ENCODE assay signal across 8 cellular contexts in genomic region chr4:128385683-128386304, GRCh38.
DNase-seq lines count a peak whose midpoint lies in the region; ATAC-seq and TF ChIP-seq lines count a peak whose summit lies in the region.

No MANE protein-coding gene starts in this region.

- H2AFZ ChIP-seq in OCI-LY3 (ENCODE audit: low read depth, low read length), result no peak overlapping the region

- H3K4me1 Mint-ChIP-seq in stimulated activated effector memory CD8-positive, alpha-beta T cell treated with anti-CD3 and anti-CD28 coated beads, Interleukin-12 subunit alpha, Interleukin-12 subunit beta, amount 100 ng/mL, for 72 hours, result peaks cover under 1% of the 10 kb centered on the region

- no peak for ATAC-seq in activated naive CD4-positive, alpha-beta T cell treated with anti-CD3 and anti-CD28 coated beads, Interleukin-2, amount 50 U/mL, for 72 hours
- ATAC-seq in stimulated activated effector memory CD8-positive, alpha-beta T cell treated with anti-CD3 and anti-CD28 coated beads, Interleukin-12 subunit alpha, Interleukin-12 subunit beta, amount 100 ng/mL, for 72 hours, result no peak
- ATAC-seq in HG02852 (IDR thresholded peaks at IDR 0.05; ENCODE audit: unreplicated experiment), result no peak

- H3K9ac ChIP-seq in OCI-LY3 (ENCODE audit: low read length), result no peak overlapping the region

- no peak overlapping the region for H3K27ac Mint-ChIP-seq in activated naive CD4-positive, alpha-beta T cell treated with anti-CD3 and anti-CD28 coated beads, Interleukin-2, amount 50 U/mL, for 72 hours
- H3K27ac Mint-ChIP-seq in stimulated activated effector memory CD8-positive, alpha-beta T cell treated with anti-CD3 and anti-CD28 coated beads, Interleukin-12 subunit alpha, Interleukin-12 subunit beta, amount 100 ng/mL, for 72 hours, result no peak overlapping the region

- H3K36me3 ChIP-seq in HEK293 (ENCODE audit: control insufficient read depth in 2 of 2, insufficient read depth in 1 of 2, low read length in 2 of 2), result no peaks in the 10 kb centered on the region
- H3K36me3 ChIP-seq in OCI-LY3 (replicated peaks; ENCODE audit: low read depth, low read length), result no peaks in the 10 kb centered on the region
- H3K36me3 ChIP-seq in stomach, result no peaks in the 10 kb centered on the region

- TF ChIP-seq POLR2A in stomach (IDR thresholded peaks at IDR 0.05), result no peak

- no peaks in the 10 kb centered on the region for H3K36me3 Mint-ChIP-seq in activated naive CD4-positive, alpha-beta T cell treated with anti-CD3 and anti-CD28 coated beads, Interleukin-2, amount 50 U/mL, for 72 hours
- H3K36me3 Mint-ChIP-seq in stimulated activated effector memory CD8-positive, alpha-beta T cell treated with anti-CD3 and anti-CD28 coated beads, Interleukin-12 subunit alpha, Interleukin-12 subunit beta, amount 100 ng/mL, for 72 hours, result no peaks in the 10 kb centered on the region

- no peak for TF ChIP-seq CTCF in HEK293 (tag by site-specific recombination; IDR thresholded peaks at IDR 0.05)
- peak; percentile 37 for TF ChIP-seq CTCF in OCI-LY3 (IDR thresholded peaks at IDR 0.05; ENCODE audit: low read depth, low read length)
- TF ChIP-seq CTCF in foreskin fibroblast (IDR thresholded peaks at IDR 0.05; ENCODE audit: low read depth, low read length), result peak; percentile 10
- no peak for TF ChIP-seq CTCF in stomach (IDR thresholded peaks at IDR 0.05)

- POLR2A ChIA-PET in HEK293 (lab: Yijun Ruan, JAX), result no interaction called here

- peak overlapping the region; percentile 39; the same call in 1 of the 2 replicates for H3K27ac ChIP-seq in HEK293 (ENCODE audit: extremely low read depth, low read depth, low read length)
- no peak overlapping the region for H3K27ac ChIP-seq in OCI-LY3 (ENCODE audit: low read length)
- peak overlapping the region; percentile 59 to 86 (median 82) for H3K27ac ChIP-seq in stomach

- H3K79me2 ChIP-seq in OCI-LY3 (ENCODE audit: low read length), result no peaks in the 10 kb centered on the region

- 50 to 65% (median 59%) methylated on average over 3 of the region's 3 CpGs for WGBS in stomach, 5 donors

- intact Hi-C loops in stomach (cut with DNase I; ENCODE audit: low total_unique reads), result no loop called here

- H3K4me1 ChIP-seq in HEK293 (ENCODE audit: control insufficient read depth, insufficient read depth, low read length) (peaks cover 9% of the 10 kb centered on the region), OCI-LY3 (ENCODE audit: low read length) (no peaks in the 10 kb centered on the region), stomach (peaks cover 19 to 48% (median 30%) of the 10 kb centered on the region in 4 donors)

- H3K9me3 Mint-ChIP-seq in activated naive CD4-positive, alpha-beta T cell treated with anti-CD3 and anti-CD28 coated beads, Interleukin-2, amount 50 U/mL, for 72 hours, result no peaks in the 10 kb centered on the region
- no peaks in the 10 kb centered on the region for H3K9me3 Mint-ChIP-seq in stimulated activated effector memory CD8-positive, alpha-beta T cell treated with anti-CD3 and anti-CD28 coated beads, Interleukin-12 subunit alpha, Interleukin-12 subunit beta, amount 100 ng/mL, for 72 hours

- TF ChIP-seq EP300 in stomach (IDR thresholded peaks at IDR 0.05), result no peak

- H3K4me3 Mint-ChIP-seq in stimulated activated effector memory CD8-positive, alpha-beta T cell treated with anti-CD3 and anti-CD28 coated beads, Interleukin-12 subunit alpha, Interleukin-12 subunit beta, amount 100 ng/mL, for 72 hours, result no peak overlapping the region

- CTCF ChIA-PET in HEK293 (lab: Yijun Ruan, JAX), result interaction anchor here (0.5 to 1.3 kb wide), 3 partner anchors 8 to 888 kb away, joined by 3 to 7 read pairs (median 4); no protein-coding TSS in a partner anchor

- H3K4me3 ChIP-seq in HEK293 (ENCODE audit: low read depth, low read length) (no peak overlapping the region), OCI-LY3 (ENCODE audit: low read length) (no peak overlapping the region), foreskin fibroblast (ENCODE audit: low read depth in 1 of 2, low read length in 2 of 2) (peak overlapping the region in 1 of 2 donors; percentile 6), stomach (no peak overlapping the region)

- no peak overlapping the region for H3K4me2 ChIP-seq in OCI-LY3 (ENCODE audit: low read length)

- H3K27me3 ChIP-seq in OCI-LY3 (ENCODE audit: low read depth, low read length) (no peaks in the 10 kb centered on the region), stomach (no peaks in the 10 kb centered on the region)

- DNase-seq in foreskin fibroblast (peak in 1 of 2 donors; percentile 42), stomach (no peak)
- DNase-seq in activated naive CD4-positive, alpha-beta T cell treated with anti-CD3 and anti-CD28 coated beads, Interleukin-2, amount 50 U/mL, for 72 hours (ENCODE audit: low spot score in 2 of 2), result no peak
- DNase-seq in stimulated activated effector memory CD8-positive, alpha-beta T cell treated with anti-CD3 and anti-CD28 coated beads, Interleukin-12 subunit alpha, Interleukin-12 subunit beta, amount 100 ng/mL, for 72 hours (ENCODE audit: low spot score in 2 of 2), result no peak
- DNase-seq in stimulated activated CD4-positive, alpha-beta T cell treated with anti-CD3 and anti-CD28 coated beads, Interleukin-2, amount 100 ng/mL, for 24 hours, result no peak

- H4K20me1 ChIP-seq in OCI-LY3 (ENCODE audit: insufficient read depth, low read length), result no peaks in the 10 kb centered on the region

- H3K9me3 ChIP-seq in HEK293 (ENCODE audit: control insufficient read depth, insufficient read depth, low read depth, low read length) (no peaks in the 10 kb centered on the region), OCI-LY3 (ENCODE audit: insufficient read depth, low read length) (no peaks in the 10 kb centered on the region), stomach (no peaks in the 10 kb centered on the region)

TF ChIP-seq in HEK293, 187 proteins besides CTCF, POLR2A, EP300 and RAD21 (continues in another document):
- TF ChIP-seq TCF7L2 (IDR thresholded peaks at IDR 0.05; ENCODE audit: borderline replicate concordance, low read depth, low read length) (peak; percentile 56; the same call in 1 of the 2 replicates), ZNF350 (tag by site-specific recombination; IDR thresholded peaks at IDR 0.05) (no peak), IKZF3 (tag by site-specific recombination; IDR thresholded peaks at IDR 0.05) (peak; percentile 37; the same call in 1 of the 2 replicates), TRIM28 (IDR thresholded peaks at IDR 0.05; ENCODE audit: borderline replicate concordance, low read length) (peak; percentile 81), OSR2 (tag by site-specific recombination; IDR thresholded peaks at IDR 0.05) (0 out of 2 replicates have a peak, but pooled peaks have one; percentile 52), PRDM6 (tag by site-specific recombination; IDR thresholded peaks at IDR 0.05) (peak; percentile 72), ZSCAN18 (tag by site-specific recombination; IDR thresholded peaks at IDR 0.05) (no peak), ZNF513 (tag by site-specific recombination; IDR thresholded peaks at IDR 0.05) (no peak), ZNF24 (tag by site-specific recombination; IDR thresholded peaks at IDR 0.05) (peak; percentile 63; the same call in 1 of the 2 replicates), GLI2 (tag by site-specific recombination; IDR thresholded peaks at IDR 0.05; ENCODE audit: borderline replicate concordance, low read depth) (0 out of 2 replicates have a peak, but pooled peaks have one; percentile 10), ZIC2 (tag by site-specific recombination; IDR thresholded peaks at IDR 0.05) (peak; percentile 27; the same call in 1 of the 2 replicates), ZNF530 (tag by site-specific recombination; IDR thresholded peaks at IDR 0.05; ENCODE audit: low read depth) (no peak), GLIS1 (tag by site-specific recombination; IDR thresholded peaks at IDR 0.05) (no peak), ZNF664 (tag by site-specific recombination; IDR thresholded peaks at IDR 0.05) (no peak), ZNF366 (tag by site-specific recombination; conservative IDR thresholded peaks at IDR 0.05) (peak; percentile 42; the same call in 1 of the 2 replicates)

Comparison
In these comparisons a context has a peak if more than half of its experiments do, and no peak if none do; other contexts are left out.
1. CTCF ChIP-seq: peak in OCI-LY3 (single experiment) and foreskin fibroblast (single experiment); none in HEK293 (single experiment) and stomach (0 of 7).